8 cellular contexts compared by ENCODE assay signal in genomic region chr16:89319628-89319882, GRCh38.
DNase-seq lines count a peak whose midpoint lies in the region; ATAC-seq and TF ChIP-seq lines count a peak whose summit lies in the region.

No MANE protein-coding gene starts in this region.

- DNase-seq in heart right ventricle (no peak), Right ventricle myocardium inferior (ENCODE audit: missing footprints) (no peak), ascending aorta (ENCODE audit: low spot score in 2 of 2) (no peak), lung (ENCODE audit: low spot score) (no peak), upper lobe of right lung (no peak), head of caudate nucleus (no peak), HAP-1 (ENCODE audit: low spot score in 2 of 2) (no peak), NCI-H1694 (lab: John Stamatoyannopoulos, UW) (no peak)

- TF ChIP-seq CTCF in heart right ventricle (IDR thresholded peaks at IDR 0.05) (no peak), ascending aorta (IDR thresholded peaks at IDR 0.05) (no peak), lung (IDR thresholded peaks at IDR 0.05; ENCODE audit: control extremely low read depth, extremely low read depth) (no peak), upper lobe of right lung (IDR thresholded peaks at IDR 0.05) (no peak)

- WGBS in heart right ventricle, 2 donors = 91 to 92% methylated on average over 4 of the region's 4 CpGs
- 97 to 100% methylated on average over 4 of the region's 4 CpGs for WGBS in lung, 2 donors

- in situ Hi-C loops in HAP-1 (cut with MboI; ENCODE audit: low sequenced_read_pairs) = no loop called here

- intact Hi-C loops in heart right ventricle (cut with DNase I) (no loop called here), Right ventricle myocardium inferior (cut with DNase I) (no loop called here), ascending aorta (cut with DNase I) (no loop called here), upper lobe of right lung (cut with DNase I) (no loop called here), head of caudate nucleus (cut with DNase I) (no loop called here)

- H3K36me3 ChIP-seq in heart right ventricle (peaks cover 0 to 13% (median 0%) of the 10 kb centered on the region in 9 donors), ascending aorta (peaks cover 3% of the 10 kb centered on the region in 2 donors), lung (ENCODE audit: control insufficient read depth in 2 of 2, insufficient read depth in 2 of 2, low read length in 2 of 2) (no peaks in the 10 kb centered on the region), upper lobe of right lung (no peaks in the 10 kb centered on the region), HAP-1 (replicated peaks) (peaks cover 18% of the 10 kb centered on the region)

- H3K9me3 ChIP-seq in heart right ventricle (no peaks in the 10 kb centered on the region), ascending aorta (no peaks in the 10 kb centered on the region), lung (ENCODE audit: control insufficient read depth in 2 of 2, insufficient read depth in 1 of 2, low read length in 1 of 2) (no peaks in the 10 kb centered on the region), upper lobe of right lung (no peaks in the 10 kb centered on the region), HAP-1 (no peaks in the 10 kb centered on the region)

- peaks cover 46 to 100% (median 97%) of the 10 kb centered on the region in 9 donors for H3K4me1 ChIP-seq in heart right ventricle
- H3K4me1 ChIP-seq in ascending aorta = peaks cover 20 to 51% of the 10 kb centered on the region in 2 donors
- peaks cover 14 to 71% of the 10 kb centered on the region in 2 donors for H3K4me1 ChIP-seq in lung (ENCODE audit: control insufficient read depth in 2 of 2, insufficient read depth in 2 of 2, low read length in 2 of 2)
- peaks cover 96% of the 10 kb centered on the region for H3K4me1 ChIP-seq in upper lobe of right lung
- H3K4me1 ChIP-seq in HAP-1 = peaks cover 13% of the 10 kb centered on the region

- H3K27me3 ChIP-seq in heart right ventricle (no peaks in the 10 kb centered on the region), ascending aorta (no peaks in the 10 kb centered on the region), lung (ENCODE audit: control insufficient read depth, insufficient read depth) (no peaks in the 10 kb centered on the region), upper lobe of right lung (no peaks in the 10 kb centered on the region), HAP-1 (ENCODE audit: low read depth) (no peaks in the 10 kb centered on the region)

- H3K27ac ChIP-seq in heart right ventricle (peak overlapping the region in 9 of 10 donors; percentile 53 to 92 (median 82)), ascending aorta (peak overlapping the region; percentile 81 to 85), lung (ENCODE audit: low read depth in 1 of 2, low read length in 1 of 2) (peak overlapping the region; percentile 66 to 89), upper lobe of right lung (peak overlapping the region; percentile 17)

- ATAC-seq in heart right ventricle = no peak
- no peak for ATAC-seq in Right ventricle myocardium inferior
- ATAC-seq in lung (ENCODE audit: insufficient read depth, low FRiP score) = no peak
- ATAC-seq in upper lobe of right lung = no peak

- H3K4me3 ChIP-seq in heart right ventricle = peak overlapping the region in 2 of 10 donors; percentile 23 to 27
- peak overlapping the region; percentile 18 to 40 for H3K4me3 ChIP-seq in ascending aorta
- H3K4me3 ChIP-seq in lung = no peak overlapping the region
- no peak overlapping the region for H3K4me3 ChIP-seq in upper lobe of right lung
- H3K4me3 ChIP-seq in HAP-1 = no peak overlapping the region

Comparison
In these comparisons a context has a peak if more than half of its experiments do, and no peak if none do; other contexts are left out.
1. H3K27ac ChIP-seq: peak in every context shown above with its lines; median percentile 83 in ascending aorta; 82 in heart right ventricle; 78 in lung; 17 in upper lobe of right lung.
2. H3K4me3 ChIP-seq: peak in ascending aorta (2 of 2); none in lung (single experiment), upper lobe of right lung (single experiment) and HAP-1 (single experiment).